Comparison of ENCODE assay signal across 8 cellular contexts in genomic region chr5:138330813-138331448, GRCh38. TPM values are rescaled to one million over a fixed set of nuclear protein-coding genes. Genes with fewer than 3 reads are reported as not detected.
DNase-seq lines count a peak whose midpoint lies in the region; ATAC-seq, FAIRE-seq and TF ChIP-seq lines count a peak whose summit lies in the region.

No MANE protein-coding gene starts in this region.

- FAIRE-seq in HepG2 (lab: Jason Lieb, UNC) (no peak), urothelium cell line (lab: Jason Lieb, UNC) (no peak)

- no peaks in the 10 kb centered on the region for H3K4me1 ChIP-seq in cardiac muscle cell (ENCODE audit: low read depth)
- H3K4me1 ChIP-seq in HepG2 (ENCODE audit: insufficient read depth, low read length): peaks cover 40% of the 10 kb centered on the region

- no peaks in the 10 kb centered on the region for H3K27me3 ChIP-seq in cardiac muscle cell
- no peaks in the 10 kb centered on the region; a peak in 1 of 5 replicates for H3K27me3 ChIP-seq in HepG2 (ENCODE audit: control insufficient read depth in 1 of 2, insufficient read depth in 2 of 2, low read length in 2 of 2)

- no peaks in the 10 kb centered on the region for H3K36me3 Mint-ChIP-seq in activated naive CD8-positive, alpha-beta T cell

- no peak for TF ChIP-seq RAD21 in HepG2 (CRISPR knock-in tag; IDR thresholded peaks at IDR 0.05)

- H3K36me3 ChIP-seq in cardiac muscle cell: no peaks in the 10 kb centered on the region
- H3K36me3 ChIP-seq in HepG2 (replicated peaks in 1 of 2; ENCODE audit: control insufficient read depth in 1 of 2, insufficient read depth in 2 of 2, low read length in 2 of 2): peaks cover 0 to 14% of the 10 kb centered on the region in 2 experiments; a peak in 4 of 5 replicates

- POLR2A ChIA-PET in HepG2 (lab: Yijun Ruan, JAX): interaction anchor here (0.5 to 1.5 kb wide), 4 partner anchors 10 to 152 kb away, joined by 4 to 15 read pairs (median 5); partner anchors contain the start of genes CDC23, KDM3B and KIF20A

- H3K9me3 ChIP-seq in cardiac muscle cell (ENCODE audit: low read depth) (no peaks in the 10 kb centered on the region), HepG2 (ENCODE audit: low read length) (no peaks in the 10 kb centered on the region)

- DNase-seq in cardiac muscle cell (ENCODE audit: low read depth in 1 of 2, low spot score in 1 of 2): no peak
- DNase-seq in left cardiac atrium: no peak
- no peak for DNase-seq in HepG2 (ENCODE audit: low spot score)
- DNase-seq in urothelium cell line (ENCODE audit: low spot score): peak; percentile 13
- no peak for DNase-seq in ecto neural progenitor cell (ENCODE audit: low spot score)
- DNase-seq in NCI-H1092 (lab: John Stamatoyannopoulos, UW): no peak
- no peak for DNase-seq in NCI-H1694 (lab: John Stamatoyannopoulos, UW)

- H3K4me2 ChIP-seq in HepG2 (ENCODE audit: low read depth, low read length): peak overlapping the region; percentile 80

- no peak for TF ChIP-seq CTCF in cardiac muscle cell (IDR thresholded peaks at IDR 0.05; ENCODE audit: low read depth, low read length)
- no peak for TF ChIP-seq CTCF in HepG2 (CRISPR knock-in tag; IDR thresholded peaks at IDR 0.05)

- peaks cover 17% of the 10 kb centered on the region for H3K79me2 ChIP-seq in HepG2 (ENCODE audit: insufficient read depth, low read length)

- in situ Hi-C loops in HepG2 (cut with HindIII; ENCODE audit: extremely low pct_ligation_motif_present, low pct_unique_long_range_greater_than_20kb): no loop called here

- BruUV-seq in HepG2 (replicated peaks; lab: Mats Ljungman, UMichigan): TSS peak; percentile 74

- TF ChIP-seq POLR2A in HepG2 (IDR thresholded peaks at IDR 0.05; ENCODE audit: insufficient read depth in 1 of 2, low read depth in 2 of 2, low read length in 2 of 2): no peak

- peak overlapping the region; percentile 88 for H3K4me3 Mint-ChIP-seq in activated naive CD8-positive, alpha-beta T cell

- H3K4me3 ChIP-seq in cardiac muscle cell (peak overlapping the region; percentile 53), HepG2 (replicated peaks in 1 of 3; ENCODE audit: insufficient read depth in 1 of 3, low read depth in 2 of 3, low read length in 3 of 3) (peak overlapping the region; percentile 80 to 88 (median 85))

- ATAC-seq in left cardiac atrium (no peak), HepG2 (peak; percentile 5; the same call in 1 of the 3 replicates)

- peak overlapping the region; percentile 34 for H3K27ac Mint-ChIP-seq in activated naive CD8-positive, alpha-beta T cell

- 1% methylated on average over 12 of the region's 12 CpGs for WGBS in HepG2 (ENCODE audit: low lambda C conversion rate)

- TF ChIP-seq EP300 in HepG2 (IDR thresholded peaks at IDR 0.05; ENCODE audit: low read depth in 2 of 2, low read length in 2 of 2) (no peak), HepG2 (CRISPR knock-in tag; IDR thresholded peaks at IDR 0.05; ENCODE audit: borderline replicate concordance) (no peak)

- H3K9ac ChIP-seq in HepG2 (ENCODE audit: insufficient read depth, low read depth, low read length): peak overlapping the region; percentile 83

- no peaks in the 10 kb centered on the region for H3K27me3 Mint-ChIP-seq in activated naive CD8-positive, alpha-beta T cell

- no peaks in the 10 kb centered on the region for H3K9me3 Mint-ChIP-seq in activated naive CD8-positive, alpha-beta T cell (ENCODE audit: low read depth)

- no peaks in the 10 kb centered on the region for H4K20me1 ChIP-seq in HepG2 (ENCODE audit: insufficient read depth, low read length)

- peak overlapping the region; percentile 18 for H2AFZ ChIP-seq in HepG2 (ENCODE audit: low read length)

- peak overlapping the region; percentile 69 for H3K27ac ChIP-seq in cardiac muscle cell
- H3K27ac ChIP-seq in HepG2 (ENCODE audit: extremely low read length, insufficient read depth, low read length): peak overlapping the region; percentile 83

- H3K4me1 Mint-ChIP-seq in activated naive CD8-positive, alpha-beta T cell (ENCODE audit: low read depth): peaks cover 8% of the 10 kb centered on the region

- intact Hi-C loops in left cardiac atrium (cut with DNase I) (no loop called here), HepG2 (cut with micrococcal nuclease; ENCODE audit: unreplicated experiment) (loop anchor here (10.0 kb wide), 1 partner anchor 214 kb away; the partner anchor contains the start of gene ETF1)

- CTCF ChIA-PET in HepG2 (lab: Yijun Ruan, JAX; ENCODE audit: low intra/inter-chr PET ratio, low total read pairs): no interaction called here

RNA-seq across cellular contexts. Expression of gene CDC25C, which starts 0.7 kb away (rescaled TPM):
- total RNA-seq in cardiac muscle cell (2.7 and 16.2 TPM in 2 replicates), left cardiac atrium (under 1 TPM in 1 of 2 donors, not detected in 1; 0.21 TPM), HepG2 (2016; rRNA removed; fragmentation: Illumina TruSeq; extraction: Trizol) (27.6 and 44.1 TPM in 2 replicates)
- polyA plus RNA-seq in cardiac muscle cell (5.0 and 18.8 TPM in 2 replicates), HepG2 (2011; rRNA removed) (11.8 and 17.7 TPM in 2 replicates)
- total RNA-seq in HepG2 (2016; cell fraction: cytosol; rRNA removed; fragmentation: Illumina TruSeq; extraction: Trizol; ENCODE audit: low read depth): 7.6 and 8.5 TPM in 2 replicates
- 26.9 and 38.3 TPM in 2 replicates for total RNA-seq in HepG2 (2016; cell fraction: insoluble cytoplasmic fraction; rRNA removed; fragmentation: Illumina TruSeq; extraction: Trizol)
- total RNA-seq in HepG2 (2016; cell fraction: membrane; rRNA removed; fragmentation: Illumina TruSeq; extraction: Trizol): 9.4 and 10.9 TPM in 2 replicates
- 18.6 and 19.2 TPM in 2 replicates for total RNA-seq in HepG2 (2016; cell fraction: nucleus; rRNA removed; fragmentation: Illumina TruSeq; extraction: Trizol)
- 8.8 and 9.2 TPM in 2 replicates for polyA plus RNA-seq in HepG2 (2011; cell fraction: cytosol; rRNA removed)
- 7.0 and 10.3 TPM in 2 replicates for polyA plus RNA-seq in HepG2 (2011; cell fraction: nucleus; rRNA removed)
- 4.8 and 13.0 TPM in 2 replicates for polyA plus RNA-seq in HepG2 (2012)
- 2.5 and 3.0 TPM in 2 replicates for polyA plus RNA-seq in HepG2 (2016; cell fraction: cytosol; fragmentation: Illumina TruSeq; extraction: Trizol; ENCODE audit: low read depth)
- polyA plus RNA-seq in HepG2 (2016; cell fraction: insoluble cytoplasmic fraction; fragmentation: Illumina TruSeq; extraction: Trizol; ENCODE audit: low read depth): 36.0 and 37.3 TPM in 2 replicates
- polyA plus RNA-seq in HepG2 (2016; cell fraction: membrane; fragmentation: Illumina TruSeq; extraction: Trizol; ENCODE audit: low read depth): 4.0 and 4.5 TPM in 2 replicates
- polyA plus RNA-seq in HepG2 (2016; cell fraction: nucleus; fragmentation: Illumina TruSeq; extraction: Trizol; ENCODE audit: insufficient read depth, low read depth): 18.4 and 19.2 TPM in 2 replicates
- polyA minus RNA-seq in HepG2 (2011; rRNA and poly(A)+ RNA removed; ENCODE audit: low replicate concordance): 13.3 and 16.6 TPM in 2 replicates
- polyA minus RNA-seq in HepG2 (2011; cell fraction: cytosol; rRNA and poly(A)+ RNA removed): 7.9 and 8.3 TPM in 2 replicates
- polyA minus RNA-seq in HepG2 (2011; cell fraction: nucleus; rRNA and poly(A)+ RNA removed): 14.5 and 16.0 TPM in 2 replicates

RNA-seq across cellular contexts. Expression of gene FAM53C, which starts 7.1 kb away (rescaled TPM):
- total RNA-seq in cardiac muscle cell: 31.1 and 45.4 TPM in 2 replicates
- 43.6 and 52.8 TPM in 2 replicates for polyA plus RNA-seq in cardiac muscle cell
- total RNA-seq in left cardiac atrium: 10 to 100 TPM; 17.8 to 20.0 TPM
- 26.9 and 28.5 TPM in 2 replicates for total RNA-seq in HepG2 (2016; rRNA removed; fragmentation: Illumina TruSeq; extraction: Trizol)
- total RNA-seq in HepG2 (2016; cell fraction: cytosol; rRNA removed; fragmentation: Illumina TruSeq; extraction: Trizol; ENCODE audit: low read depth): 5.7 and 6.2 TPM in 2 replicates
- 26.1 and 26.8 TPM in 2 replicates for total RNA-seq in HepG2 (2016; cell fraction: insoluble cytoplasmic fraction; rRNA removed; fragmentation: Illumina TruSeq; extraction: Trizol)
- 22.1 and 22.4 TPM in 2 replicates for total RNA-seq in HepG2 (2016; cell fraction: membrane; rRNA removed; fragmentation: Illumina TruSeq; extraction: Trizol)
- 19.0 and 21.2 TPM in 2 replicates for total RNA-seq in HepG2 (2016; cell fraction: nucleus; rRNA removed; fragmentation: Illumina TruSeq; extraction: Trizol)
- polyA plus RNA-seq in HepG2 (2011; rRNA removed): 28.1 and 30.1 TPM in 2 replicates
- 16.8 and 17.2 TPM in 2 replicates for polyA plus RNA-seq in HepG2 (2011; cell fraction: cytosol; rRNA removed)
- polyA plus RNA-seq in HepG2 (2011; cell fraction: nucleus; rRNA removed): 46.4 and 53.9 TPM in 2 replicates
- 15.6 and 16.9 TPM in 2 replicates for polyA plus RNA-seq in HepG2 (2012)
- polyA plus RNA-seq in HepG2 (2016; cell fraction: cytosol; fragmentation: Illumina TruSeq; extraction: Trizol; ENCODE audit: low read depth): 3.1 and 3.3 TPM in 2 replicates
- 22.4 and 24.1 TPM in 2 replicates for polyA plus RNA-seq in HepG2 (2016; cell fraction: insoluble cytoplasmic fraction; fragmentation: Illumina TruSeq; extraction: Trizol; ENCODE audit: low read depth)
- polyA plus RNA-seq in HepG2 (2016; cell fraction: membrane; fragmentation: Illumina TruSeq; extraction: Trizol; ENCODE audit: low read depth): 11.4 TPM in 2 replicates
- polyA plus RNA-seq in HepG2 (2016; cell fraction: nucleus; fragmentation: Illumina TruSeq; extraction: Trizol; ENCODE audit: insufficient read depth, low read depth): 29.0 and 31.0 TPM in 2 replicates
- polyA minus RNA-seq in HepG2 (2011; rRNA and poly(A)+ RNA removed; ENCODE audit: low replicate concordance): 38.4 and 40.2 TPM in 2 replicates
- 15.7 TPM in 2 replicates for polyA minus RNA-seq in HepG2 (2011; cell fraction: cytosol; rRNA and poly(A)+ RNA removed)
- polyA minus RNA-seq in HepG2 (2011; cell fraction: nucleus; rRNA and poly(A)+ RNA removed): 34.9 and 47.7 TPM in 2 replicates

RNA-seq across cellular contexts. Expression of gene KDM3B, which starts 21.6 kb away (rescaled TPM):
- 69.4 and 99.2 TPM in 2 replicates for total RNA-seq in cardiac muscle cell
- polyA plus RNA-seq in cardiac muscle cell: 36.5 and 58.4 TPM in 2 replicates
- total RNA-seq in left cardiac atrium: 10 to 100 TPM; 33.9 to 39.8 TPM
- total RNA-seq in HepG2 (2016; rRNA removed; fragmentation: Illumina TruSeq; extraction: Trizol): 34.3 and 47.7 TPM in 2 replicates
- 7.3 and 7.5 TPM in 2 replicates for total RNA-seq in HepG2 (2016; cell fraction: cytosol; rRNA removed; fragmentation: Illumina TruSeq; extraction: Trizol; ENCODE audit: low read depth)
- 33.7 and 41.7 TPM in 2 replicates for total RNA-seq in HepG2 (2016; cell fraction: insoluble cytoplasmic fraction; rRNA removed; fragmentation: Illumina TruSeq; extraction: Trizol)
- 14.6 and 15.4 TPM in 2 replicates for total RNA-seq in HepG2 (2016; cell fraction: membrane; rRNA removed; fragmentation: Illumina TruSeq; extraction: Trizol)
- total RNA-seq in HepG2 (2016; cell fraction: nucleus; rRNA removed; fragmentation: Illumina TruSeq; extraction: Trizol): 31.3 and 31.9 TPM in 2 replicates
- 19.6 and 19.7 TPM in 2 replicates for polyA plus RNA-seq in HepG2 (2011; rRNA removed)
- polyA plus RNA-seq in HepG2 (2011; cell fraction: cytosol; rRNA removed): 9.2 and 12.1 TPM in 2 replicates
- polyA plus RNA-seq in HepG2 (2011; cell fraction: nucleus; rRNA removed): 20.4 and 21.1 TPM in 2 replicates
- 21.2 and 24.4 TPM in 2 replicates for polyA plus RNA-seq in HepG2 (2012)
- 1.5 TPM in 2 replicates for polyA plus RNA-seq in HepG2 (2016; cell fraction: cytosol; fragmentation: Illumina TruSeq; extraction: Trizol; ENCODE audit: low read depth)
- 35.2 and 38.8 TPM in 2 replicates for polyA plus RNA-seq in HepG2 (2016; cell fraction: insoluble cytoplasmic fraction; fragmentation: Illumina TruSeq; extraction: Trizol; ENCODE audit: low read depth)
- polyA plus RNA-seq in HepG2 (2016; cell fraction: membrane; fragmentation: Illumina TruSeq; extraction: Trizol; ENCODE audit: low read depth): 5.1 and 6.0 TPM in 2 replicates
- polyA plus RNA-seq in HepG2 (2016; cell fraction: nucleus; fragmentation: Illumina TruSeq; extraction: Trizol; ENCODE audit: insufficient read depth, low read depth): 43.2 and 50.0 TPM in 2 replicates
- 32.4 and 40.8 TPM in 2 replicates for polyA minus RNA-seq in HepG2 (2011; rRNA and poly(A)+ RNA removed; ENCODE audit: low replicate concordance)
- polyA minus RNA-seq in HepG2 (2011; cell fraction: cytosol; rRNA and poly(A)+ RNA removed): 26.1 and 30.4 TPM in 2 replicates
- polyA minus RNA-seq in HepG2 (2011; cell fraction: nucleus; rRNA and poly(A)+ RNA removed): 37.2 and 39.4 TPM in 2 replicates

RNA-seq across cellular contexts. Expression of gene GFRA3, which starts 56.5 kb away (rescaled TPM):
- total RNA-seq in cardiac muscle cell (0.39 and 0.53 TPM in 2 replicates), left cardiac atrium (1 to 10 TPM in 1 of 2 donors, under 1 TPM in 1; 0.92 to 1.7 TPM), HepG2 (2016; rRNA removed; fragmentation: Illumina TruSeq; extraction: Trizol) (0.10 and 0.27 TPM in 2 replicates)
- polyA plus RNA-seq in cardiac muscle cell (0.51 TPM in 1 of 2 replicates, not detected in the other), HepG2 (2011; rRNA removed) (0.30 and 0.48 TPM in 2 replicates)
- total RNA-seq in HepG2 (2016; cell fraction: cytosol; rRNA removed; fragmentation: Illumina TruSeq; extraction: Trizol; ENCODE audit: low read depth): not detected in 2 replicates
- total RNA-seq in HepG2 (2016; cell fraction: insoluble cytoplasmic fraction; rRNA removed; fragmentation: Illumina TruSeq; extraction: Trizol): 0.24 TPM in 1 of 2 replicates, not detected in the other
- 0.14 and 0.28 TPM in 2 replicates for total RNA-seq in HepG2 (2016; cell fraction: membrane; rRNA removed; fragmentation: Illumina TruSeq; extraction: Trizol)
- total RNA-seq in HepG2 (2016; cell fraction: nucleus; rRNA removed; fragmentation: Illumina TruSeq; extraction: Trizol): 0.31 and 0.47 TPM in 2 replicates
- polyA plus RNA-seq in HepG2 (2011; cell fraction: cytosol; rRNA removed): 0.33 and 0.40 TPM in 2 replicates
- polyA plus RNA-seq in HepG2 (2011; cell fraction: nucleus; rRNA removed): 0.19 and 0.28 TPM in 2 replicates
- 0.43 and 0.91 TPM in 2 replicates for polyA plus RNA-seq in HepG2 (2012)
- polyA plus RNA-seq in HepG2 (2016; cell fraction: cytosol; fragmentation: Illumina TruSeq; extraction: Trizol; ENCODE audit: low read depth): 0.18 and 0.20 TPM in 2 replicates
- polyA plus RNA-seq in HepG2 (2016; cell fraction: insoluble cytoplasmic fraction; fragmentation: Illumina TruSeq; extraction: Trizol; ENCODE audit: low read depth): 0.34 and 0.48 TPM in 2 replicates
- 0.33 and 0.35 TPM in 2 replicates for polyA plus RNA-seq in HepG2 (2016; cell fraction: membrane; fragmentation: Illumina TruSeq; extraction: Trizol; ENCODE audit: low read depth)
- polyA plus RNA-seq in HepG2 (2016; cell fraction: nucleus; fragmentation: Illumina TruSeq; extraction: Trizol; ENCODE audit: insufficient read depth, low read depth): 0.73 and 1.1 TPM in 2 replicates
- 0.32 and 0.44 TPM in 2 replicates for polyA minus RNA-seq in HepG2 (2011; rRNA and poly(A)+ RNA removed; ENCODE audit: low replicate concordance)
- polyA minus RNA-seq in HepG2 (2011; cell fraction: cytosol; rRNA and poly(A)+ RNA removed): not detected in 2 replicates
- polyA minus RNA-seq in HepG2 (2011; cell fraction: nucleus; rRNA and poly(A)+ RNA removed): not detected in 2 replicates
